In genomic region chr19:39544201-39544903, GRCh38 we compare ENCODE assay signal across 1 cellular context.
TF ChIP-seq lines count a peak whose summit lies in the region.

No MANE protein-coding gene starts in this region.

TF ChIP-seq in IMR-90, 13 proteins besides CTCF, POLR2A, EP300 and RAD21:
- no peak for TF ChIP-seq CHD1 (IDR thresholded peaks at IDR 0.05; ENCODE audit: low read depth, low read length)
- no peak for TF ChIP-seq NFE2L2 (IDR thresholded peaks at IDR 0.05; ENCODE audit: low read depth, low read length)
- TF ChIP-seq CEBPB (IDR thresholded peaks at IDR 0.05; ENCODE audit: low read depth, low read length) = no peak
- TF ChIP-seq RFX5 (IDR thresholded peaks at IDR 0.05; ENCODE audit: low read depth, low read length) = no peak
- TF ChIP-seq MXI1 (IDR thresholded peaks at IDR 0.05; ENCODE audit: borderline replicate concordance, low read depth, low read length) = no peak
- TF ChIP-seq ELK1 (IDR thresholded peaks at IDR 0.05; ENCODE audit: borderline replicate concordance, low read depth, low read length) = no peak
- TF ChIP-seq USF2 (IDR thresholded peaks at IDR 0.05; ENCODE audit: low read depth, low read length) = no peak
- TF ChIP-seq MAZ (IDR thresholded peaks at IDR 0.05; ENCODE audit: borderline replicate concordance, low read depth, low read length) = no peak
- TF ChIP-seq SMC3 (IDR thresholded peaks at IDR 0.05; ENCODE audit: low read depth, low read length) = no peak
- TF ChIP-seq MAFK (IDR thresholded peaks at IDR 0.05; ENCODE audit: low read depth, low read length) = no peak
- no peak for TF ChIP-seq FOS (IDR thresholded peaks at IDR 0.05; ENCODE audit: low read depth, low read length)
- no peak for TF ChIP-seq RCOR1 (IDR thresholded peaks at IDR 0.05; ENCODE audit: insufficient replicate concordance, low read length)
- no peak for TF ChIP-seq BHLHE40 (IDR thresholded peaks at IDR 0.05; ENCODE audit: low read depth, low read length)
